23 cellular contexts compared by ENCODE assay signal in genomic region chr1:182650678-182651669, GRCh38. TPM values are rescaled to one million over a fixed set of nuclear protein-coding genes. Genes with fewer than 3 reads are reported as not detected.
DNase-seq lines count a peak whose midpoint lies in the region; ATAC-seq, FAIRE-seq and TF ChIP-seq lines count a peak whose summit lies in the region.
"Had no signal": no experiment of that assay in that cellular context is flagged by ENCODE, and none has a peak within 500 bp of the region (broad histone marks: within the 10 kb centered on the region; RNA-seq: fewer than 3 reads in every experiment).

No MANE protein-coding gene starts in this region.

- H3K4me3 ChIP-seq in GM12878: peak overlapping the region; percentile 3; the same call in 1 of the 2 replicates
- H3K4me3 ChIP-seq: BLaER1, K562 had no signal

- FAIRE-seq in GM12878 (lab: Jason Lieb, UNC): no peak
- FAIRE-seq: G401.6, K562 had no signal

- intact Hi-C loops in GM12878 (cut with micrococcal nuclease; ENCODE audit: unreplicated experiment): no loop called here

- H3K27ac Mint-ChIP-seq in stimulated activated naive B cell treated with anti-CD40 and anti-IgM and Interleukin-4, amounts not matched to agents 10 μg/mL and 1 μg/mL and 100 μg/mL, for 72 hours: no peak overlapping the region
- H3K27ac Mint-ChIP-seq: H9 had no signal

- H3K9me3 ChIP-seq in GM12878 (replicated peaks; ENCODE audit: control insufficient read depth, insufficient read depth, low read length): no peaks in the 10 kb centered on the region
- H3K9me3 ChIP-seq: BLaER1 had no signal

- no TSS peak for BruUV-seq in GM12878 (replicated peaks; lab: Mats Ljungman, UMichigan)

- POLR2A ChIA-PET in GM12878 (lab: Charles Lee): interaction anchor here (1.4 to 1.8 kb wide), 2 partner anchors 22 to 23 kb away, joined by 4 to 5 read pairs; no protein-coding TSS in a partner anchor

- H3K27me3 Mint-ChIP-seq in stimulated activated naive B cell treated with anti-CD40 and anti-IgM and Interleukin-4, amounts not matched to agents 10 μg/mL and 1 μg/mL and 100 μg/mL, for 72 hours: peaks cover 3 to 6% of the 10 kb centered on the region in 2 donors
- H3K27me3 Mint-ChIP-seq: CD8-positive, alpha-beta memory T cell had no signal

- SMC1A ChIA-PET in GM12878 (lab: Charles Lee; ENCODE audit: uncharacterized antibody, unreplicated experiment): interaction anchor here (0.6 to 10.1 kb wide), 11 partner anchors 12 to 132 kb away, joined by 3 to 78 read pairs (median 10); no protein-coding TSS in a partner anchor

- H3K4me1 Mint-ChIP-seq in stimulated activated naive B cell treated with anti-CD40 and anti-IgM and Interleukin-4, amounts not matched to agents 10 μg/mL and 1 μg/mL and 100 μg/mL, for 72 hours: peaks cover 2 to 7% of the 10 kb centered on the region in 2 donors
- H3K4me1 Mint-ChIP-seq: H9 had no signal

- CTCF ChIA-PET in GM12878 (lab: Yijun Ruan, JAX): interaction anchor here (0.9 to 6.9 kb wide), 6 partner anchors 11 to 132 kb away, joined by 3 to 61 read pairs (median 4); no protein-coding TSS in a partner anchor

- H3K4me3 Mint-ChIP-seq in stimulated activated naive B cell treated with anti-CD40 and anti-IgM and Interleukin-4, amounts not matched to agents 10 μg/mL and 1 μg/mL and 100 μg/mL, for 72 hours: no peak overlapping the region
- H3K4me3 Mint-ChIP-seq: CD8-positive, alpha-beta memory T cell; H9 had no signal

- H3K4me2 ChIP-seq in GM12878 (ENCODE audit: control insufficient read depth, insufficient read depth): peak overlapping the region; percentile 1
- H3K4me2 ChIP-seq: BLaER1 had no signal

- RAD21 ChIA-PET in GM12878 (lab: Charles Lee; ENCODE audit: unreplicated experiment): interaction anchor here (0.7 to 1.7 kb wide), 3 partner anchors 10 to 134 kb away, joined by 3 to 4 read pairs (median 3); no protein-coding TSS in a partner anchor

- no peak for TF ChIP-seq RAD21 in GM12878 (IDR thresholded peaks at IDR 0.05; ENCODE audit: insufficient read depth, low read depth, low read length)

- TF ChIP-seq EP300 in GM12878 (IDR thresholded peaks at IDR 0.05; ENCODE audit: borderline replicate concordance in 1 of 2, control insufficient read depth in 1 of 2, low read depth in 2 of 2, low read length in 2 of 2): no peak

- peaks cover 30% of the 10 kb centered on the region; the same call in 1 of the 2 replicates for H3K4me1 ChIP-seq in GM12878 (ENCODE audit: control insufficient read depth, insufficient read depth, low read length)

- peak overlapping the region; percentile 5; the same call in 1 of the 2 replicates for H2AFZ ChIP-seq in GM12878 (ENCODE audit: control insufficient read depth, low read depth, low read length)

- H3K9ac ChIP-seq in GM12878 (ENCODE audit: control insufficient read depth, insufficient read depth, low read length): no peak overlapping the region
- H3K9ac ChIP-seq: BLaER1 had no signal

- no peak overlapping the region for H3K27ac ChIP-seq in GM12878 (ENCODE audit: control insufficient read depth, insufficient read depth)
- H3K27ac ChIP-seq: 22Rv1, BLaER1 had no signal

- DNase-seq in NCI-H1092 treated with DMSO at 0.1 percent for 48 hours (lab: John Stamatoyannopoulos, UW) (peak; percentile 31), NCI-H1092 (lab: John Stamatoyannopoulos, UW) (no peak), GM12878 (ENCODE audit: low read depth, low spot score) (no peak), globus pallidus (ENCODE audit: low spot score) (no peak), NCI-H1436 (lab: John Stamatoyannopoulos, UW) (no peak)
- no peak for DNase-seq in stimulated activated naive B cell treated with anti-CD40 and anti-IgM and Interleukin-4, amounts not matched to agents 10 μg/mL and 1 μg/mL and 100 μg/mL, for 72 hours
- no peak for DNase-seq in activated CD8-positive, alpha-beta memory T cell treated with anti-CD3 and anti-CD28 coated beads for 24 hours
- DNase-seq: CD8-positive, alpha-beta memory T cell; DMS79 treated with DMSO at 0.1 percent for 48 hours; H9; NCI-H1105 treated with DMSO at 0.1 percent for 48 hours; NCI-H187 treated with DMSO at 0.1 percent for 48 hours; NCI-H345; NCI-H526; RPMI8226; SIG-M5 had no signal

- 31% methylated on average over 8 of the region's 8 CpGs for WGBS in GM12878 (ENCODE audit: insufficient coverage, insufficient replicate concordance, low lambda C conversion rate, missing lambda C conversion rate)

- no peaks in the 10 kb centered on the region for H3K79me2 ChIP-seq in GM12878 (ENCODE audit: control insufficient read depth, insufficient read depth, low read length)

- no peaks in the 10 kb centered on the region for H3K9me3 Mint-ChIP-seq in stimulated activated naive B cell treated with anti-CD40 and anti-IgM and Interleukin-4, amounts not matched to agents 10 μg/mL and 1 μg/mL and 100 μg/mL, for 72 hours
- H3K9me3 Mint-ChIP-seq: CD8-positive, alpha-beta memory T cell had no signal

- H3K27me3 ChIP-seq in GM12878 (replicated peaks in 1 of 2; ENCODE audit: control insufficient read depth in 2 of 2, insufficient read depth in 2 of 2, low read length in 1 of 2): no peaks in the 10 kb centered on the region
- H3K27me3 ChIP-seq: BLaER1 had no signal

- H3K36me3 Mint-ChIP-seq in stimulated activated naive B cell treated with anti-CD40 and anti-IgM and Interleukin-4, amounts not matched to agents 10 μg/mL and 1 μg/mL and 100 μg/mL, for 72 hours: no peaks in the 10 kb centered on the region

- ATAC-seq in HG03159 (IDR thresholded peaks at IDR 0.05; ENCODE audit: unreplicated experiment) (peak; percentile 48), GM12878 (peak; percentile 56)
- ATAC-seq in stimulated activated naive B cell treated with anti-CD40 and anti-IgM and Interleukin-4, amounts not matched to agents 10 μg/mL and 1 μg/mL and 100 μg/mL, for 72 hours (replicated peaks): peak; percentile 43 to 56
- ATAC-seq: K562 had no signal

- TF ChIP-seq CTCF in GM12878 (IDR thresholded peaks at IDR 0.05 in 2 of 3, conservative IDR thresholded peaks at IDR 0.05 in 1 of 3; ENCODE audit: control insufficient read depth in 2 of 3, extremely low read depth in 1 of 3, insufficient read depth in 1 of 3, low read depth in 3 of 3, low read length in 3 of 3): no peak

- in situ Hi-C loops in GM12878 (cut with MboI): no loop called here

- H4K20me1 ChIP-seq in GM12878 (ENCODE audit: control insufficient read depth, insufficient read depth): no peaks in the 10 kb centered on the region
- H4K20me1 ChIP-seq: BLaER1 had no signal

- no peak for TF ChIP-seq POLR2A in GM12878 (IDR thresholded peaks at IDR 0.05; ENCODE audit: low read depth, low read length)

- H3K36me3 ChIP-seq in GM12878 (ENCODE audit: control insufficient read depth in 2 of 2, insufficient read depth in 2 of 2, low read length in 1 of 2): no peaks in the 10 kb centered on the region
- H3K36me3 ChIP-seq: BLaER1 had no signal

TF ChIP-seq in GM12878, 131 proteins besides CTCF, POLR2A, EP300 and RAD21 (continues in another document):
- 0 out of 4 replicates have a peak, but pooled peaks of 1 of the 2 experiments have one; percentile 20 for TF ChIP-seq ETV6 (conservative IDR thresholded peaks at IDR 0.05 in 1 of 2, IDR thresholded peaks at IDR 0.05 in 1 of 2; ENCODE audit: borderline replicate concordance in 1 of 2, low read depth in 1 of 2)
- peak; percentile 39 to 42; a peak in 3 of 4 replicates for TF ChIP-seq IKZF2 (IDR thresholded peaks at IDR 0.05)
- no peak for TF ChIP-seq CREB1 (IDR thresholded peaks at IDR 0.05; ENCODE audit: low read depth)
- no peak for TF ChIP-seq NFIC (IDR thresholded peaks at IDR 0.05; ENCODE audit: low read depth, low read length)
- TF ChIP-seq RFX5 (IDR thresholded peaks at IDR 0.05; ENCODE audit: low read depth, low read length): no peak
- TF ChIP-seq IKZF1 (conservative IDR thresholded peaks at IDR 0.05): peak; percentile 34; the same call in 1 of the 2 replicates
- TF ChIP-seq KAT2A (conservative IDR thresholded peaks at IDR 0.05; ENCODE audit: control insufficient read depth, low read depth, low read length): no peak
- TF ChIP-seq EGR1 (IDR thresholded peaks at IDR 0.05; ENCODE audit: borderline replicate concordance in 1 of 2, low read depth in 2 of 2, low read length in 2 of 2): no peak
- TF ChIP-seq TARDBP (IDR thresholded peaks at IDR 0.05; ENCODE audit: borderline replicate concordance): no peak

RNA-seq across cellular contexts. Expression of gene RGS8, which starts 33.4 kb away (rescaled TPM):
- 0.21 and 0.51 TPM in 2 replicates for total RNA-seq in GM12878 (2013; cell fraction: nucleolus; rRNA removed)
- 0.16 and 0.62 TPM in 2 replicates for total RNA-seq in GM12878 (2014; rRNA removed)
- total RNA-seq in GM12878 (2014; rRNA removed; fragmentation: Illumina TruSeq; extraction: Trizol): 0.36 and 0.41 TPM in 2 replicates
- total RNA-seq in GM12878 (2021): 0.31 and 0.35 TPM in 2 replicates
- polyA plus RNA-seq in GM12878 (2011; ENCODE audit: low read depth): not detected
- 0.40 and 0.43 TPM in 2 replicates for polyA plus RNA-seq in GM12878 (2011; rRNA removed)
- 0.25 and 0.54 TPM in 2 replicates for polyA plus RNA-seq in GM12878 (2011; cell fraction: cytosol; rRNA removed)
- 0.21 and 0.42 TPM in 2 replicates for polyA plus RNA-seq in GM12878 (2011; cell fraction: nucleus; rRNA removed)
- 0.03 and 0.10 TPM in 2 replicates for polyA plus RNA-seq in GM12878 (2012)
- 0.14 and 0.56 TPM in 2 replicates for polyA plus RNA-seq in GM12878 (2014; fragmentation: Illumina TruSeq; extraction: Trizol)
- under 1 TPM; 0.07 to 0.18 TPM for polyA plus RNA-seq in GM12878 (2014; fragmentation: Nextera tagmentation; extraction: Ambion mirVana)
- 0.22 and 0.52 TPM in 2 replicates for polyA plus RNA-seq in GM12878 (2014; rRNA removed)
- polyA plus RNA-seq in GM12878 (2016; fragmentation: Nextera tagmentation; extraction: Ambion mirVana): under 1 TPM; 0.03 to 0.43 TPM
- 0.26 and 1.5 TPM in 2 replicates for polyA minus RNA-seq in GM12878 (2011; rRNA and poly(A)+ RNA removed)
- 0.52 TPM in 1 of 2 replicates, not detected in the other for polyA minus RNA-seq in GM12878 (2011; cell fraction: cytosol; rRNA and poly(A)+ RNA removed)
- polyA minus RNA-seq in GM12878 (2011; cell fraction: nucleus; rRNA and poly(A)+ RNA removed): 0.38 and 0.48 TPM in 2 replicates
- total RNA-seq: CD8-positive, alpha-beta memory T cell; H9; K562; MCF 10A had no signal
- polyA plus RNA-seq: AG04450; CD8-positive, alpha-beta memory T cell; K562 had no signal

RNA-seq across cellular contexts. Expression of gene RGS16, which starts 46.8 kb away (rescaled TPM):
- total RNA-seq in GM12878 (2013; cell fraction: nucleolus; rRNA removed): 15.1 and 16.7 TPM in 2 replicates
- total RNA-seq in GM12878 (2014; rRNA removed): 44.0 and 45.1 TPM in 2 replicates
- total RNA-seq in GM12878 (2014; rRNA removed; fragmentation: Illumina TruSeq; extraction: Trizol): 37.0 and 37.6 TPM in 2 replicates
- 54.9 and 57.1 TPM in 2 replicates for total RNA-seq in GM12878 (2021)
- polyA plus RNA-seq in GM12878 (2011; ENCODE audit: low read depth): 17.7 TPM
- 31.5 and 43.9 TPM in 2 replicates for polyA plus RNA-seq in GM12878 (2011; rRNA removed)
- polyA plus RNA-seq in GM12878 (2011; cell fraction: cytosol; rRNA removed): 37.2 and 37.8 TPM in 2 replicates
- 55.0 and 57.1 TPM in 2 replicates for polyA plus RNA-seq in GM12878 (2011; cell fraction: nucleus; rRNA removed)
- 21.8 and 28.2 TPM in 2 replicates for polyA plus RNA-seq in GM12878 (2012)
- 37.4 and 44.1 TPM in 2 replicates for polyA plus RNA-seq in GM12878 (2014; fragmentation: Illumina TruSeq; extraction: Trizol)
- 10 to 100 TPM; 16.4 to 18.5 TPM for polyA plus RNA-seq in GM12878 (2014; fragmentation: Nextera tagmentation; extraction: Ambion mirVana)
- 48.5 and 55.6 TPM in 2 replicates for polyA plus RNA-seq in GM12878 (2014; rRNA removed)
- polyA plus RNA-seq in GM12878 (2016; fragmentation: Nextera tagmentation; extraction: Ambion mirVana): 10 to 100 TPM; 50.3 to 58.2 TPM
- 18.3 and 24.9 TPM in 2 replicates for polyA minus RNA-seq in GM12878 (2011; rRNA and poly(A)+ RNA removed)
- polyA minus RNA-seq in GM12878 (2011; cell fraction: cytosol; rRNA and poly(A)+ RNA removed): 15.9 and 17.0 TPM in 2 replicates
- polyA minus RNA-seq in GM12878 (2011; cell fraction: nucleus; rRNA and poly(A)+ RNA removed): 18.9 and 23.7 TPM in 2 replicates
